ENCODE assay signal across 1 cellular context in genomic region chr15:39921274-39921638, GRCh38.
TF ChIP-seq lines count a peak whose summit lies in the region.

No MANE protein-coding gene starts in this region.

TF ChIP-seq in GM23338, 12 proteins besides CTCF, POLR2A, EP300 and RAD21 (continued from another document):
- no peak for TF ChIP-seq ZNF462 (CRISPR knock-in tag; IDR thresholded peaks at IDR 0.05)
